ENCODE assay signal across 23 cellular contexts in the genomic region with DNA sequence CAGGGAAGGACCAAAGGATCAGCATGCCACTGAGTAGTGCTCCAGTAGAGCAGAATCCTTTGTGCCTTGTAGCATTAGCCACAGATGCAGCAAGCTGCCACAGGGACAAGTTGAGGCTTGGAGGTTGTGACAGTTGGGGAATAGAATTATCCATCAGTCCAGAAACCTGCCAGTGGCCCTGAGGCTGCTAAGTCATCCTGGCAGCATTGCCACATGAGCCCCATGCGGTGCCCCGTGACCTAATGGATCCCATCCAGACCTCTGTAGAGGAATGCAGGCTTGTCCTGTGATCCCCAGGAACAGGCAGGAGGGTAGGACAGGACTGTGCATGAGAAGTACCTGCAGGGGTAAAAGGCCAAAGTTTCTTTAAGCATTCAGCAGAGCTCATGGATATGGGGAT. TPM values are rescaled to one million over a fixed set of nuclear protein-coding genes. Genes with fewer than 3 reads are reported as not detected.
DNase-seq lines count a peak whose midpoint lies in the region; FAIRE-seq and TF ChIP-seq lines count a peak whose summit lies in the region.
"Had no signal": no experiment of that assay in that cellular context is flagged by ENCODE, and none has a peak within 500 bp of the region (broad histone marks: within the 10 kb centered on the region; RNA-seq: fewer than 3 reads in every experiment).

No MANE protein-coding gene starts in this region.

- H3K23ac ChIP-seq in H1 (ENCODE audit: insufficient read length), result no peak overlapping the region

- 0 out of 7 replicates have a peak, but pooled peaks cover 0 to 1% (median 0%) of the 10 kb centered on the region in 4 experiments for H3K27me3 ChIP-seq in H1 (replicated peaks in 1 of 4; ENCODE audit: control insufficient read depth in 3 of 4, extremely low read depth in 1 of 4, insufficient read depth in 3 of 4, low read length in 3 of 4)
- no peaks in the 10 kb centered on the region for H3K27me3 ChIP-seq in muscle layer of colon (ENCODE audit: control insufficient read depth in 1 of 2, insufficient read depth in 2 of 2, low read length in 2 of 2)
- H3K27me3 ChIP-seq in suprapubic skin, result no peaks in the 10 kb centered on the region
- H3K27me3 ChIP-seq in dorsolateral prefrontal cortex, result no peaks in the 10 kb centered on the region
- H3K27me3 ChIP-seq in spleen (replicated peaks in 1 of 7), result peaks cover 0 to 14% (median 0%) of the 10 kb centered on the region in 7 donors
- H3K27me3 ChIP-seq: adrenal gland had no signal

- H4K20me1 ChIP-seq in H1 (replicated peaks in 1 of 2; ENCODE audit: control insufficient read depth in 1 of 2, insufficient read depth in 2 of 2, low read length in 2 of 2), result no peaks in the 10 kb centered on the region

- no peak overlapping the region for H3K14ac ChIP-seq in H1 (ENCODE audit: insufficient read length)

- no peaks in the 10 kb centered on the region for H3K79me1 ChIP-seq in H1 (ENCODE audit: low read depth, low read length)

- peak overlapping the region; percentile 78; the same call in 1 of the 2 replicates for H3K18ac ChIP-seq in H1 (ENCODE audit: extremely low read depth, low read length)

- no peak overlapping the region for H2BK12ac ChIP-seq in H1 (ENCODE audit: low read depth, low read length)

- intact Hi-C loops in dorsolateral prefrontal cortex (cut with DNase I), result no loop called here
- intact Hi-C loops in spleen (cut with DNase I; ENCODE audit: low total_unique reads), result no loop called here

- H3K56ac ChIP-seq in H1 (replicated peaks; ENCODE audit: insufficient read length, low read depth, low read length), result no peak overlapping the region

- H2BK20ac ChIP-seq in H1 (ENCODE audit: low read length), result peak overlapping the region; percentile 63

- CTCF ChIA-PET in H1 (lab: Charles Lee; ENCODE audit: partially characterized antibody), result interaction anchor here (1.2 to 4.7 kb wide), 7 partner anchors 15 to 120 kb away, joined by 3 to 63 read pairs (median 8); no protein-coding TSS in a partner anchor

- DNase-seq in SK-MEL-5 (ENCODE audit: low read depth, low spot score), result peak; percentile 40
- DNase-seq in H1 (ENCODE audit: low read depth in 1 of 2, low spot score in 2 of 2), result no peak
- DNase-seq in suprapubic skin (ENCODE audit: low spot score in 2 of 2), result no peak
- no peak for DNase-seq in dorsolateral prefrontal cortex
- no peak for DNase-seq in SHP77 (lab: John Stamatoyannopoulos, UW)
- DNase-seq in spleen, result no peak
- DNase-seq: activated CD4-positive, alpha-beta T cell treated with anti-CD3 and anti-CD28 coated beads for 1 hour; activated CD8-positive, alpha-beta T cell treated with anti-CD3 and anti-CD28 coated beads, Interleukin-2, amount 10 ng/mL, durations not matched to agents 7 days and 5 days; CD4-positive, CD25-positive, alpha-beta regulatory T cell; GF-D8; mesendoderm; naive thymus-derived CD8-positive, alpha-beta T cell; NCI-H187; NCI-H69; stimulated activated CD4-positive, alpha-beta T cell treated with anti-CD3 and anti-CD28 coated beads, Interleukin-2, amount 100 ng/mL, for 24 hours had no signal

- H3K9me3 ChIP-seq in H1 (ENCODE audit: insufficient read depth in 2 of 2, low read depth in 1 of 2, low read length in 1 of 2), result no peaks in the 10 kb centered on the region
- H3K9me3 ChIP-seq in muscle layer of colon (ENCODE audit: low read length), result no peaks in the 10 kb centered on the region
- H3K9me3 ChIP-seq in suprapubic skin, result no peaks in the 10 kb centered on the region
- H3K9me3 ChIP-seq in spleen, result no peaks in the 10 kb centered on the region
- H3K9me3 ChIP-seq: adrenal gland had no signal

- no peak overlapping the region for H4K8ac ChIP-seq in H1 (ENCODE audit: extremely low read depth, insufficient read depth, low read length)

- WGBS in H1 (ENCODE audit: extremely low coverage in 1 of 2, insufficient coverage in 1 of 2, insufficient read length in 1 of 2, insufficient replicate concordance in 2 of 2, low coverage in 1 of 2, low lambda C conversion rate in 2 of 2, missing lambda C conversion rate in 1 of 2), 2 experiments, result 100% methylated on average over 2 of the region's 2 CpGs; no CpG with 5 or more reads in 1 of the 2 experiments
- 40% methylated on average over 2 of the region's 2 CpGs for WGBS in suprapubic skin
- WGBS in spleen, 5 donors, result 81 to 93% (median 92%) methylated on average over 2 of the region's 2 CpGs

- H2BK120ac ChIP-seq in H1 (replicated peaks; ENCODE audit: low read depth, low read length), result no peak overlapping the region

- in situ Hi-C loops in SK-MEL-5 (cut with HindIII; ENCODE audit: low pct_unique_long_range_greater_than_20kb, low sequenced_read_pairs), result no loop called here

- H3K4me2 ChIP-seq in H1 (ENCODE audit: insufficient read depth in 1 of 2, low read depth in 2 of 2, low read length in 2 of 2), result no peak overlapping the region
- H3K4me2 ChIP-seq: KMS-11 had no signal

- H4K91ac ChIP-seq in H1 (replicated peaks; ENCODE audit: insufficient read length, low read length), result no peak overlapping the region

- FAIRE-seq in H1 (lab: Jason Lieb, UNC), result no peak
- FAIRE-seq: frontal cortex, HTR-8/SVneo had no signal

- POLR2A ChIA-PET in H1 (lab: Charles Lee; ENCODE audit: partially characterized antibody), result interaction anchor here (0.6 kb wide), 1 partner anchor 1440 kb away, joined by 4 read pairs; no protein-coding TSS in a partner anchor

- no peak overlapping the region for H2AK5ac ChIP-seq in H1 (ENCODE audit: low read depth, low read length)

- no peak overlapping the region for H2AFZ ChIP-seq in H1 (ENCODE audit: low read length)
- H2AFZ ChIP-seq: parathyroid adenoma had no signal

- TF ChIP-seq EP300 in H1 (IDR thresholded peaks at IDR 0.05; ENCODE audit: borderline replicate concordance in 1 of 2, low read depth in 2 of 2, low read length in 2 of 2) (no peak), suprapubic skin (IDR thresholded peaks at IDR 0.05) (no peak)

- peak overlapping the region; percentile 20; the same call in 1 of the 2 replicates for H2BK15ac ChIP-seq in H1 (ENCODE audit: low read length)

- no peak for TF ChIP-seq RAD21 in H1 (IDR thresholded peaks at IDR 0.05 in 1 of 2, conservative IDR thresholded peaks at IDR 0.05 in 1 of 2; ENCODE audit: low read depth in 2 of 2, low read length in 2 of 2)

- H3K36me3 ChIP-seq in H1 (ENCODE audit: control insufficient read depth in 2 of 4, insufficient read depth in 4 of 4, low read length in 3 of 4) (no peaks in the 10 kb centered on the region), muscle layer of colon (ENCODE audit: insufficient read depth, low read length) (peaks cover 29% of the 10 kb centered on the region), suprapubic skin (peaks cover 1% of the 10 kb centered on the region), spleen (no peaks in the 10 kb centered on the region)
- H3K36me3 ChIP-seq: adrenal gland had no signal

- no peak overlapping the region for H4K5ac ChIP-seq in H1 (ENCODE audit: insufficient read length, low read depth, low read length)

- H3K79me2 ChIP-seq in H1 (ENCODE audit: control insufficient read depth in 1 of 2, insufficient read depth in 2 of 2, low read length in 2 of 2), result no peaks in the 10 kb centered on the region
- H3K79me2 ChIP-seq: parathyroid adenoma had no signal

- no peaks in the 10 kb centered on the region for H3K23me2 ChIP-seq in H1 (ENCODE audit: low read depth, low read length)

- no peak overlapping the region for H3K4ac ChIP-seq in H1 (replicated peaks; ENCODE audit: insufficient read length, low read depth, low read length)

- H3K27ac ChIP-seq in H1 (ENCODE audit: low read depth, low read length) (no peak overlapping the region), muscle layer of colon (ENCODE audit: low read depth, low read length) (peak overlapping the region; percentile 28), suprapubic skin (peak overlapping the region; percentile 86), dorsolateral prefrontal cortex (peak overlapping the region in 20 of 59 donors; percentile 2 to 57 (median 26)), spleen (no peak overlapping the region)
- H3K27ac ChIP-seq: adrenal gland, epithelial cell of prostate, KMS-11, parathyroid adenoma had no signal

- H3K9ac ChIP-seq in H1 (replicated peaks in 1 of 4; ENCODE audit: extremely low read depth in 1 of 4, low read depth in 3 of 4, low read length in 3 of 4) (no peak overlapping the region), muscle layer of colon (ENCODE audit: low read length) (no peak overlapping the region)
- H3K9ac ChIP-seq: KMS-11, parathyroid adenoma had no signal

- H3K4me3 ChIP-seq in H1 (ENCODE audit: extremely low read depth in 1 of 4, insufficient read depth in 2 of 4, low read depth in 3 of 4, low read length in 4 of 4) (no peak overlapping the region), muscle layer of colon (ENCODE audit: low read depth in 1 of 2, low read length in 2 of 2) (peak overlapping the region in 1 of 2 donors; percentile 3), suprapubic skin (no peak overlapping the region), dorsolateral prefrontal cortex (no peak overlapping the region), spleen (no peak overlapping the region)
- H3K4me3 ChIP-seq: adrenal gland had no signal

- TF ChIP-seq POLR2A in H1 (IDR thresholded peaks at IDR 0.05; ENCODE audit: control extremely low read depth in 1 of 2, low read depth in 2 of 2, low read length in 2 of 2) (no peak), suprapubic skin (IDR thresholded peaks at IDR 0.05) (no peak), spleen (IDR thresholded peaks at IDR 0.05) (no peak)

- H3K4me1 ChIP-seq in H1 (replicated peaks in 1 of 4; ENCODE audit: control insufficient read depth in 3 of 4, insufficient read depth in 4 of 4, low read length in 3 of 4) (peaks cover 7 to 29% (median 19%) of the 10 kb centered on the region in 4 experiments), muscle layer of colon (ENCODE audit: insufficient read depth, low read length) (peaks cover 71% of the 10 kb centered on the region), suprapubic skin (peaks cover 92% of the 10 kb centered on the region), spleen (no peaks in the 10 kb centered on the region)
- H3K4me1 ChIP-seq: adrenal gland, parathyroid adenoma had no signal

- TF ChIP-seq CTCF in H1 (IDR thresholded peaks at IDR 0.05; ENCODE audit: control extremely low read depth in 1 of 3, insufficient read depth in 1 of 3, low read depth in 1 of 3, low read length in 3 of 3), result no peak
- TF ChIP-seq CTCF in suprapubic skin (IDR thresholded peaks at IDR 0.05), result no peak
- no peak for TF ChIP-seq CTCF in dorsolateral prefrontal cortex (IDR thresholded peaks at IDR 0.05 in 54 of 56, conservative IDR thresholded peaks at IDR 0.05 in 2 of 56; ENCODE audit: low read depth in 1 of 56, partially characterized antibody in 56 of 56)
- TF ChIP-seq CTCF in spleen (IDR thresholded peaks at IDR 0.05 in 8 of 11, conservative IDR thresholded peaks at IDR 0.05 in 3 of 11), result no peak

- H2BK5ac ChIP-seq in H1 (ENCODE audit: low read depth, low read length), result no peak overlapping the region

RNA-seq across cellular contexts. Expression of a gene that starts 51.7 kb away (rescaled TPM):
- total RNA-seq in SK-MEL-5 (2014; rRNA removed; shearing (Covaris generic)), result 0.05 TPM in 1 of 2 replicates, not detected in the other
- 0.20 and 3.7 TPM in 2 replicates for polyA plus RNA-seq in SK-MEL-5 (2015; cell fraction: cytosol; rRNA removed)
- 0.05 and 0.23 TPM in 2 replicates for polyA plus RNA-seq in SK-MEL-5 (2015; cell fraction: nucleus; rRNA removed)
- 6.0 and 6.9 TPM in 2 replicates for total RNA-seq in H1 (2021; fragmentation: NEBNext Ultra II Directional; extraction: Animal tissue kit (Norgen Biotek cat#: 25700))
- polyA plus RNA-seq in H1 (2011; rRNA removed), result 9.3 and 10.6 TPM in 2 replicates
- polyA plus RNA-seq in H1 (2011; cell fraction: cytosol; rRNA removed), result 10.6 TPM
- polyA plus RNA-seq in H1 (2011; cell fraction: nucleus; rRNA removed), result 25.7 TPM
- polyA plus RNA-seq in H1 (2012, experiment 1 of 2), result 6.0 to 8.6 TPM (median 8.3 TPM) in 4 replicates
- 6.4 TPM for polyA plus RNA-seq in H1 (2012, experiment 2 of 2)
- 5.4 TPM for polyA plus RNA-seq in H1 (2013, experiment 1 of 2)
- 4.9 TPM for polyA plus RNA-seq in H1 (2013, experiment 2 of 2)
- 14.2 and 17.4 TPM in 2 replicates for polyA minus RNA-seq in H1 (2011; rRNA and poly(A)+ RNA removed)
- polyA minus RNA-seq in H1 (2011; cell fraction: cytosol; rRNA and poly(A)+ RNA removed), result 5.9 TPM
- 29.7 TPM for polyA minus RNA-seq in H1 (2011; cell fraction: nucleus; rRNA and poly(A)+ RNA removed)
- 100 to 1,000 TPM in 2 of 4 donors, 10 to 100 TPM in 2; 75.6 to 159 (median 105) TPM for total RNA-seq in suprapubic skin
- 10 to 100 TPM; 11.2 to 84.9 (median 23.6) TPM for total RNA-seq in dorsolateral prefrontal cortex
- total RNA-seq in spleen, result 10 to 100 TPM in 6 of 7 donors, 1 to 10 TPM in 1; 8.8 to 21.9 (median 16.6) TPM
- 1 to 10 TPM; 1.5 to 1.7 (median 1.6) TPM for polyA plus RNA-seq in spleen
- total RNA-seq: activated CD8-positive, alpha-beta T cell treated with anti-CD3 and anti-CD28 coated beads, Interleukin-2, amount 10 ng/mL, durations not matched to agents 7 days and 5 days; CD4-positive, CD25-positive, alpha-beta regulatory T cell; dermis microvascular lymphatic vessel endothelial cell; naive thymus-derived CD8-positive, alpha-beta T cell had no signal
- polyA plus RNA-seq: CD4-positive, CD25-positive, alpha-beta regulatory T cell; naive thymus-derived CD8-positive, alpha-beta T cell had no signal

Comparison
In these comparisons a context has a peak if more than half of its experiments do, and no peak if none do; other contexts are left out.
1. H3K27ac ChIP-seq: peak in muscle layer of colon (single experiment) and suprapubic skin (single experiment); none in H1 (single experiment) and spleen (0 of 8).